ENCODE assay signal across 12 cellular contexts in genomic region chr18:13513015-13513414, GRCh38.
DNase-seq lines count a peak whose midpoint lies in the region; ATAC-seq and TF ChIP-seq lines count a peak whose summit lies in the region.
"Had no signal": no experiment of that assay in that cellular context is flagged by ENCODE, and none has a peak within 500 bp of the region (broad histone marks: within the 10 kb centered on the region; RNA-seq: fewer than 3 reads in every experiment).

No MANE protein-coding gene starts in this region.

- H3K9me3 Mint-ChIP-seq in activated CD8-positive, alpha-beta T cell treated with anti-CD3 and anti-CD28 coated beads for 36 hours: peaks cover 2% of the 10 kb centered on the region

- no peak overlapping the region for H3K27ac Mint-ChIP-seq in activated CD8-positive, alpha-beta T cell treated with anti-CD3 and anti-CD28 coated beads for 36 hours

- TF ChIP-seq CTCF in BE2C (IDR thresholded peaks at IDR 0.05; ENCODE audit: low read depth, low read length): no peak
- no peak for TF ChIP-seq CTCF in activated CD8-positive, alpha-beta T cell treated with anti-CD3 and anti-CD28 coated beads for 36 hours (IDR thresholded peaks at IDR 0.05)
- no peak for TF ChIP-seq CTCF in liver (IDR thresholded peaks at IDR 0.05; ENCODE audit: low read depth, low read length, missing input control)

- CTCF ChIA-PET in activated CD8-positive, alpha-beta T cell treated with anti-CD3 and anti-CD28 coated beads for 36 hours (lab: Charles Lee): interaction anchor here (0.7 to 1.9 kb wide), 4 partner anchors 10 to 297 kb away, joined by 3 to 11 read pairs (median 4); no protein-coding TSS in a partner anchor

- no peaks in the 10 kb centered on the region for H3K9me3 ChIP-seq in BE2C
- H3K9me3 ChIP-seq in liver (ENCODE audit: control insufficient read depth in 4 of 4, low read length in 3 of 4): no peaks in the 10 kb centered on the region

- ATAC-seq in activated CD8-positive, alpha-beta T cell treated with anti-CD3 and anti-CD28 coated beads for 36 hours: peak; percentile 96
- ATAC-seq in HG03439 (IDR thresholded peaks at IDR 0.05; ENCODE audit: unreplicated experiment): no peak
- ATAC-seq in HG02623 (IDR thresholded peaks at IDR 0.05; ENCODE audit: unreplicated experiment): no peak

- no peaks in the 10 kb centered on the region for H3K27me3 Mint-ChIP-seq in activated CD8-positive, alpha-beta T cell treated with anti-CD3 and anti-CD28 coated beads for 36 hours
- H3K27me3 Mint-ChIP-seq: T-cell had no signal

- H3K36me3 Mint-ChIP-seq in activated CD8-positive, alpha-beta T cell treated with anti-CD3 and anti-CD28 coated beads for 36 hours (ENCODE audit: low read depth): peaks cover 32% of the 10 kb centered on the region

- no peak overlapping the region for H3K9ac ChIP-seq in liver (ENCODE audit: low read depth in 1 of 2, low read length in 2 of 2)

- no peaks in the 10 kb centered on the region for H3K4me1 ChIP-seq in BE2C
- peaks cover 0 to 26% (median 13%) of the 10 kb centered on the region in 4 donors for H3K4me1 ChIP-seq in liver (ENCODE audit: control insufficient read depth in 4 of 4, insufficient read depth in 4 of 4, low read length in 3 of 4)

- DNase-seq in BE2C (peak; percentile 18), KBM-7 (peak; percentile 64), C1 segment of cervical spinal cord (lab: John Stamatoyannopoulos, UW) (no peak)
- peak; percentile 60 for DNase-seq in activated CD8-positive, alpha-beta T cell treated with anti-CD3 and anti-CD28 coated beads for 36 hours
- no peak for DNase-seq in central memory CD4-positive, alpha-beta T cell
- DNase-seq: activated T-cell treated with anti-CD3 and anti-CD28 coated beads, Interleukin-2, amount 50 U/mL, for 1 hour; dermis blood vessel endothelial cell; stimulated activated CD4-positive, alpha-beta T cell treated with anti-CD3 and anti-CD28 coated beads, Interleukin-2, amount 100 ng/mL, for 48 hours; T-cell had no signal

- peaks cover 38% of the 10 kb centered on the region for H3K4me1 Mint-ChIP-seq in activated CD8-positive, alpha-beta T cell treated with anti-CD3 and anti-CD28 coated beads for 36 hours (ENCODE audit: low read depth)

- 31% methylated on average over 4 of the region's 4 CpGs for WGBS in liver

- H3K27me3 ChIP-seq in BE2C (no peaks in the 10 kb centered on the region), liver (ENCODE audit: control insufficient read depth in 4 of 4, insufficient read depth in 4 of 4, low read length in 3 of 4) (no peaks in the 10 kb centered on the region)

- H3K36me3 ChIP-seq in BE2C (no peaks in the 10 kb centered on the region), liver (ENCODE audit: control insufficient read depth in 4 of 4, insufficient read depth in 3 of 4, low read depth in 1 of 4, low read length in 3 of 4) (peaks cover 0 to 10% (median 2%) of the 10 kb centered on the region in 4 donors)

- POLR2A ChIA-PET in activated CD8-positive, alpha-beta T cell treated with anti-CD3 and anti-CD28 coated beads for 36 hours (lab: Charles Lee): interaction anchor here (1.4 to 2.0 kb wide), 2 partner anchors 11 to 13 kb away, joined by 4 read pairs; no protein-coding TSS in a partner anchor

- no peak overlapping the region for H3K4me3 Mint-ChIP-seq in activated CD8-positive, alpha-beta T cell treated with anti-CD3 and anti-CD28 coated beads for 36 hours

- in situ Hi-C loops in KBM-7 (cut with MboI; ENCODE audit: low pct_unique_long_range_greater_than_20kb, low sequenced_read_pairs): no loop called here

- TF ChIP-seq RAD21 in liver (IDR thresholded peaks at IDR 0.05): peak; percentile 49 to 62

- peak overlapping the region; percentile 52 to 65 for H3K27ac ChIP-seq in liver (ENCODE audit: low read depth in 1 of 2, low read length in 2 of 2)

- intact Hi-C loops in activated CD8-positive, alpha-beta T cell treated with anti-CD3 and anti-CD28 coated beads for 36 hours (cut with micrococcal nuclease): no loop called here

- H3K4me3 ChIP-seq in BE2C (ENCODE audit: low read depth, low read length) (no peak overlapping the region), liver (ENCODE audit: low read depth in 1 of 3, low read length in 3 of 3) (no peak overlapping the region)

TF ChIP-seq in liver, 16 proteins besides CTCF, POLR2A, EP300 and RAD21:
- TF ChIP-seq FOXA1 (IDR thresholded peaks at IDR 0.05) (peak; percentile 51), JUND (IDR thresholded peaks at IDR 0.05) (peak; percentile 34 to 53), FOXA2 (IDR thresholded peaks at IDR 0.05) (peak; percentile 6), RXRA (IDR thresholded peaks at IDR 0.05) (peak; percentile 85 to 87), MAX (IDR thresholded peaks at IDR 0.05) (peak; percentile 44), SP1 (IDR thresholded peaks at IDR 0.05) (peak; percentile 60), YY1 (IDR thresholded peaks at IDR 0.05) (peak; percentile 45), ATF3 (IDR thresholded peaks at IDR 0.05) (no peak), GABPA (IDR thresholded peaks at IDR 0.05 in 1 of 2, conservative IDR thresholded peaks at IDR 0.05 in 1 of 2) (no peak), HNF4A (conservative IDR thresholded peaks at IDR 0.05) (peak; percentile 86 to 89), HNF4G (IDR thresholded peaks at IDR 0.05) (peak; percentile 34)
TF ChIP-seq in liver: peak in this region for 9.

Comparison
In these comparisons a context has a peak if more than half of its experiments do, and no peak if none do; other contexts are left out.
1. DNase-seq: peak in BE2C (single experiment), KBM-7 (single experiment) and activated CD8-positive, alpha-beta T cell treated with anti-CD3 and anti-CD28 coated beads for 36 hours (single experiment); none in C1 segment of cervical spinal cord (0 of 14) and central memory CD4-positive, alpha-beta T cell (single experiment).